In the genomic region with DNA sequence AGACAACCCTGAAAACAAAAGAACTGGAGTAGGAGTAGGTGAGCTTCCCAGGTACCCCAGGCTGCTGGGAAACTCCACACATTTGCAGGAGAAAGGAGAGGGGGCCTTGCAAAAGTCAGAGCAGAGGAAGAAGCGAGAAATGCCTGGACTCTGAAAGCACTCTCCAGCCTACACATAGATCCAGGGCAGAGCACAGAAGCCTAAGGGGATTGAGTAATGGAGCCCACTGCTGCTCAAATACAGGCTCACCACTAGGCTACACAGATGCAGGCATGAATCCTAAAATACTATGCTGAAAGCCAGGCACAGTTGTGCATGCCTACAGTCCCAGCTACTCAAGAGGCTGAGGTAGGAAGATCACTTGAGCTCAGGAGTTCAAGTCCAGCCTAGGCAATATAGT, we compare ENCODE assay signal across 27 cellular contexts. TPM values are rescaled to one million over a fixed set of nuclear protein-coding genes. Genes with fewer than 3 reads are reported as not detected.
DNase-seq lines count a peak whose midpoint lies in the region; ATAC-seq, FAIRE-seq and TF ChIP-seq lines count a peak whose summit lies in the region.
"Had no signal": no experiment of that assay in that cellular context is flagged by ENCODE, and none has a peak within 500 bp of the region (broad histone marks: within the 10 kb centered on the region; RNA-seq: fewer than 3 reads in every experiment).

No MANE protein-coding gene starts in this region.

- TF ChIP-seq POLR2A in HepG2 (IDR thresholded peaks at IDR 0.05; ENCODE audit: insufficient read depth in 1 of 2, low read depth in 2 of 2, low read length in 2 of 2) (no peak), right lobe of liver (IDR thresholded peaks at IDR 0.05) (no peak), H1 (IDR thresholded peaks at IDR 0.05; ENCODE audit: control extremely low read depth in 1 of 2, low read depth in 2 of 2, low read length in 2 of 2) (no peak)

- TF ChIP-seq CTCF in HepG2 (CRISPR knock-in tag; IDR thresholded peaks at IDR 0.05) (no peak), right lobe of liver (IDR thresholded peaks at IDR 0.05) (no peak), H1 (IDR thresholded peaks at IDR 0.05; ENCODE audit: control extremely low read depth in 1 of 3, insufficient read depth in 1 of 3, low read depth in 1 of 3, low read length in 3 of 3) (no peak), lung (IDR thresholded peaks at IDR 0.05; ENCODE audit: control extremely low read depth, extremely low read depth) (no peak), A673 (conservative IDR thresholded peaks at IDR 0.05; ENCODE audit: low read depth, low read length) (no peak), osteoblast (IDR thresholded peaks at IDR 0.05; ENCODE audit: extremely low read depth, low read depth, low read length) (no peak)

- H3K9ac ChIP-seq in HepG2 (ENCODE audit: insufficient read depth, low read depth, low read length) (no peak overlapping the region), H1 (replicated peaks in 1 of 4; ENCODE audit: extremely low read depth in 1 of 4, low read depth in 3 of 4, low read length in 3 of 4) (no peak overlapping the region)
- H3K9ac ChIP-seq: GM23248 had no signal

- no peak overlapping the region for H2BK12ac ChIP-seq in H1 (ENCODE audit: low read depth, low read length)

- no peak overlapping the region for H3K56ac ChIP-seq in H1 (replicated peaks; ENCODE audit: insufficient read length, low read depth, low read length)

- no TSS peak for BruUV-seq in HepG2 (replicated peaks; lab: Mats Ljungman, UMichigan)
- no TSS peak for BruUV-seq in A673 (replicated peaks; lab: Mats Ljungman, UMichigan)

- CTCF ChIA-PET in HepG2 (lab: Yijun Ruan, JAX; ENCODE audit: low intra/inter-chr PET ratio, low total read pairs): no interaction called here
- CTCF ChIA-PET in H1 (lab: Charles Lee; ENCODE audit: partially characterized antibody): interaction anchor here (0.7 to 5.9 kb wide), 5 partner anchors 8 to 122 kb away, joined by 3 to 101 read pairs (median 4); no protein-coding TSS in a partner anchor
- CTCF ChIA-PET in A673 (lab: Charles Lee): no interaction called here

- ATAC-seq in HepG2 (peak; percentile 42; the same call in 1 of the 3 replicates), right lobe of liver (no peak), lung (ENCODE audit: insufficient read depth, low FRiP score) (no peak)
- ATAC-seq: SK-N-SH treated with all-trans-retinoic acid at 6 μM for 48 hours had no signal

- H4K5ac ChIP-seq in H1 (ENCODE audit: insufficient read length, low read depth, low read length): peak overlapping the region; percentile 1

- POLR2A ChIA-PET in HepG2 (lab: Yijun Ruan, JAX) (no interaction called here), H1 (lab: Charles Lee; ENCODE audit: partially characterized antibody) (interaction anchor here (0.8 to 1.5 kb wide), 2 partner anchors 8 to 34 kb away, joined by 3 read pairs; partner anchors contain the start of gene OSBPL1A), A673 (lab: Charles Lee; ENCODE audit: low non-redundant PET) (no interaction called here)

- H4K8ac ChIP-seq in H1 (ENCODE audit: extremely low read depth, insufficient read depth, low read length): no peak overlapping the region

- H2AK5ac ChIP-seq in H1 (ENCODE audit: low read depth, low read length): no peak overlapping the region

- H3K23ac ChIP-seq in H1 (ENCODE audit: insufficient read length): no peak overlapping the region

- H3K27me3 ChIP-seq in HepG2 (ENCODE audit: control insufficient read depth in 1 of 2, insufficient read depth in 2 of 2, low read length in 2 of 2): no peaks in the 10 kb centered on the region
- no peaks in the 10 kb centered on the region for H3K27me3 ChIP-seq in right lobe of liver
- no peaks in the 10 kb centered on the region for H3K27me3 ChIP-seq in H1 (replicated peaks in 1 of 4; ENCODE audit: control insufficient read depth in 3 of 4, extremely low read depth in 1 of 4, insufficient read depth in 3 of 4, low read length in 3 of 4)
- H3K27me3 ChIP-seq in lung (ENCODE audit: control insufficient read depth, insufficient read depth): no peaks in the 10 kb centered on the region
- H3K27me3 ChIP-seq in A673 (replicated peaks; ENCODE audit: insufficient read depth, low read depth, low read length, poor library complexity): no peaks in the 10 kb centered on the region
- no peaks in the 10 kb centered on the region for H3K27me3 ChIP-seq in osteoblast (ENCODE audit: insufficient read depth, low read length)
- H3K27me3 ChIP-seq: SJCRH30 had no signal

- WGBS in HepG2 (ENCODE audit: low lambda C conversion rate): 0% methylated on average over 1 of the region's 1 CpG
- no CpG with 5 or more reads among the region's 1 CpG for WGBS in right lobe of liver (ENCODE audit: insufficient coverage, low coverage, low lambda C conversion rate, missing lambda C conversion rate)
- 80% methylated on average over 1 of the region's 1 CpG; no CpG with 5 or more reads in 1 of the 2 experiments for WGBS in H1 (ENCODE audit: extremely low coverage in 1 of 2, insufficient coverage in 1 of 2, insufficient read length in 1 of 2, insufficient replicate concordance in 2 of 2, low coverage in 1 of 2, low lambda C conversion rate in 2 of 2, missing lambda C conversion rate in 1 of 2), 2 experiments
- 94 to 100% methylated on average over 1 of the region's 1 CpG for WGBS in lung, 2 donors

- H4K20me1 ChIP-seq in HepG2 (ENCODE audit: insufficient read depth, low read length): no peaks in the 10 kb centered on the region
- peaks cover 0 to 3% of the 10 kb centered on the region in 2 experiments for H4K20me1 ChIP-seq in H1 (replicated peaks in 1 of 2; ENCODE audit: control insufficient read depth in 1 of 2, insufficient read depth in 2 of 2, low read length in 2 of 2)
- H4K20me1 ChIP-seq in osteoblast (ENCODE audit: insufficient read depth, low read length): no peaks in the 10 kb centered on the region

- no peak overlapping the region for H2BK5ac ChIP-seq in H1 (ENCODE audit: low read depth, low read length)

- H2AFZ ChIP-seq in HepG2 (ENCODE audit: low read length) (no peak overlapping the region), H1 (ENCODE audit: low read length) (no peak overlapping the region), osteoblast (ENCODE audit: low read length) (no peak overlapping the region)
- H2AFZ ChIP-seq: GM23248 had no signal

- no peak overlapping the region for H2BK20ac ChIP-seq in H1 (ENCODE audit: low read length)

- no peak for DNase-seq in HepG2 (ENCODE audit: low spot score)
- no peak for DNase-seq in right lobe of liver
- peak in 1 of 2 experiments; percentile 41 for DNase-seq in H1 (ENCODE audit: low read depth in 1 of 2, low spot score in 2 of 2)
- DNase-seq in lung (ENCODE audit: low spot score): peak; percentile 13
- DNase-seq in A673 (ENCODE audit: low spot score): no peak
- DNase-seq in NCI-H510A treated with DMSO at 0.1 percent for 48 hours (lab: John Stamatoyannopoulos, UW): no peak
- no peak for DNase-seq in medulla oblongata (ENCODE audit: extremely low spot score)
- DNase-seq in osteoblast (ENCODE audit: insufficient read length, low spot score, missing footprints): no peak
- DNase-seq: 8988T; CD4-positive, CD25-positive, alpha-beta regulatory T cell; DMS153; DND-41; GM23248; HCEC 1CT; Karpas-422; NCI-H1092; NCI-H1417 treated with DMSO at 0.1 percent for 48 hours; NCI-H187; NCI-H2081 treated with DMSO at 0.1 percent for 48 hours; NCI-H2171 treated with DMSO at 0.1 percent for 48 hours; NCI-H345; NCI-H524 treated with DMSO at 0.1 percent for 48 hours; NCI-H774; SJCRH30 had no signal

- no peaks in the 10 kb centered on the region; the same call in 1 of the 2 replicates for H3K79me1 ChIP-seq in H1 (ENCODE audit: low read depth, low read length)

- no peak overlapping the region for H2BK15ac ChIP-seq in H1 (ENCODE audit: low read length)

- H3K4me1 ChIP-seq in HepG2 (ENCODE audit: insufficient read depth, low read length): no peaks in the 10 kb centered on the region
- no peaks in the 10 kb centered on the region for H3K4me1 ChIP-seq in right lobe of liver
- 0 out of 7 replicates have a peak, but pooled peaks cover 0 to 2% (median 0%) of the 10 kb centered on the region in 4 experiments for H3K4me1 ChIP-seq in H1 (replicated peaks in 1 of 4; ENCODE audit: control insufficient read depth in 3 of 4, insufficient read depth in 4 of 4, low read length in 3 of 4)
- H3K4me1 ChIP-seq in lung (ENCODE audit: control insufficient read depth in 2 of 2, insufficient read depth in 2 of 2, low read length in 2 of 2): no peaks in the 10 kb centered on the region
- H3K4me1 ChIP-seq in A673 (ENCODE audit: insufficient read depth, low read length, poor library complexity, severe bottlenecking): no peaks in the 10 kb centered on the region
- H3K4me1 ChIP-seq in osteoblast (ENCODE audit: insufficient read depth, low read length): no peaks in the 10 kb centered on the region
- H3K4me1 ChIP-seq: SJCRH30 had no signal

- H3K9me3 ChIP-seq in HepG2 (ENCODE audit: low read length) (no peaks in the 10 kb centered on the region), right lobe of liver (no peaks in the 10 kb centered on the region), H1 (ENCODE audit: insufficient read depth in 2 of 2, low read depth in 1 of 2, low read length in 1 of 2) (no peaks in the 10 kb centered on the region), lung (ENCODE audit: control insufficient read depth in 2 of 2, insufficient read depth in 1 of 2, low read length in 1 of 2) (no peaks in the 10 kb centered on the region), A673 (ENCODE audit: low read depth, low read length, poor library complexity, severe bottlenecking) (no peaks in the 10 kb centered on the region), osteoblast (ENCODE audit: low read depth, low read length) (no peaks in the 10 kb centered on the region)
- H3K9me3 ChIP-seq: SJCRH30 had no signal

- no peak overlapping the region for H2BK120ac ChIP-seq in H1 (replicated peaks; ENCODE audit: low read depth, low read length)

- intact Hi-C loops in HepG2 (cut with micrococcal nuclease; ENCODE audit: unreplicated experiment): no loop called here
- intact Hi-C loops in right lobe of liver (cut with DNase I): loop anchor here in 1 of 2 donors (5.0 kb wide), 1 partner anchor 123 kb away; no protein-coding TSS in a partner anchor
- intact Hi-C loops in A673 (cut with micrococcal nuclease; ENCODE audit: unreplicated experiment): loop anchor here (5.0 kb wide), 1 partner anchor 363 kb away; no protein-coding TSS in a partner anchor

- H3K14ac ChIP-seq in H1 (ENCODE audit: insufficient read length): no peak overlapping the region

- no peak for TF ChIP-seq EP300 in HepG2 (IDR thresholded peaks at IDR 0.05; ENCODE audit: low read depth in 2 of 2, low read length in 2 of 2)
- TF ChIP-seq EP300 in HepG2 (CRISPR knock-in tag; IDR thresholded peaks at IDR 0.05; ENCODE audit: borderline replicate concordance): no peak
- no peak for TF ChIP-seq EP300 in H1 (IDR thresholded peaks at IDR 0.05; ENCODE audit: borderline replicate concordance in 1 of 2, low read depth in 2 of 2, low read length in 2 of 2)

- H3K4ac ChIP-seq in H1 (replicated peaks; ENCODE audit: insufficient read length, low read depth, low read length): no peak overlapping the region

- no peaks in the 10 kb centered on the region for H3K23me2 ChIP-seq in H1 (ENCODE audit: low read depth, low read length)

- no peak for TF ChIP-seq RAD21 in HepG2 (CRISPR knock-in tag; IDR thresholded peaks at IDR 0.05)
- TF ChIP-seq RAD21 in H1 (IDR thresholded peaks at IDR 0.05 in 1 of 2, conservative IDR thresholded peaks at IDR 0.05 in 1 of 2; ENCODE audit: low read depth in 2 of 2, low read length in 2 of 2): no peak

- H3K4me2 ChIP-seq in HepG2 (ENCODE audit: low read depth, low read length) (no peak overlapping the region), H1 (ENCODE audit: insufficient read depth in 1 of 2, low read depth in 2 of 2, low read length in 2 of 2) (no peak overlapping the region), osteoblast (ENCODE audit: insufficient read depth, low read length) (no peak overlapping the region)

- H3K18ac ChIP-seq in H1 (ENCODE audit: extremely low read depth, low read length): no peak overlapping the region

- FAIRE-seq in HepG2 (lab: Jason Lieb, UNC) (no peak), H1 (lab: Jason Lieb, UNC) (no peak)
- FAIRE-seq: GM19239 had no signal

- no peaks in the 10 kb centered on the region for H3K36me3 ChIP-seq in HepG2 (replicated peaks in 1 of 2; ENCODE audit: control insufficient read depth in 1 of 2, insufficient read depth in 2 of 2, low read length in 2 of 2)
- H3K36me3 ChIP-seq in right lobe of liver: no peaks in the 10 kb centered on the region
- H3K36me3 ChIP-seq in H1 (ENCODE audit: control insufficient read depth in 2 of 4, insufficient read depth in 4 of 4, low read length in 3 of 4): peaks cover 5 to 35% (median 27%) of the 10 kb centered on the region in 4 experiments; a peak in 7 of 8 replicates
- H3K36me3 ChIP-seq in lung (ENCODE audit: control insufficient read depth in 2 of 2, insufficient read depth in 2 of 2, low read length in 2 of 2): peaks cover 0 to 2% of the 10 kb centered on the region in 2 donors
- H3K36me3 ChIP-seq in A673 (ENCODE audit: insufficient read depth, low read length, poor library complexity, severe bottlenecking): peaks cover 3% of the 10 kb centered on the region
- peaks cover 3% of the 10 kb centered on the region for H3K36me3 ChIP-seq in osteoblast (ENCODE audit: insufficient read depth, low read length)
- H3K36me3 ChIP-seq: SJCRH30 had no signal

- no peak overlapping the region for H4K91ac ChIP-seq in H1 (replicated peaks; ENCODE audit: insufficient read length, low read length)

- H3K27ac ChIP-seq in HepG2 (ENCODE audit: extremely low read length, insufficient read depth, low read length): no peak overlapping the region
- no peak overlapping the region for H3K27ac ChIP-seq in right lobe of liver
- no peak overlapping the region for H3K27ac ChIP-seq in H1 (ENCODE audit: low read depth, low read length)
- no peak overlapping the region for H3K27ac ChIP-seq in lung (ENCODE audit: low read depth in 1 of 2, low read length in 1 of 2)
- no peak overlapping the region for H3K27ac ChIP-seq in A673 (ENCODE audit: low read depth, low read length, poor library complexity, severe bottlenecking)
- no peak overlapping the region for H3K27ac ChIP-seq in osteoblast (ENCODE audit: low read depth, low read length)
- H3K27ac ChIP-seq: GM23248, HL-60, SJCRH30 had no signal

- H3K79me2 ChIP-seq in HepG2 (ENCODE audit: insufficient read depth, low read length) (no peaks in the 10 kb centered on the region), H1 (ENCODE audit: control insufficient read depth in 1 of 2, insufficient read depth in 2 of 2, low read length in 2 of 2) (no peaks in the 10 kb centered on the region), osteoblast (ENCODE audit: insufficient read depth, low read length) (no peaks in the 10 kb centered on the region)

- in situ Hi-C loops in HepG2 (cut with HindIII; ENCODE audit: extremely low pct_ligation_motif_present, low pct_unique_long_range_greater_than_20kb): loop anchor here (10.0 to 25.0 kb wide), 2 partner anchors 121 to 373 kb away; no protein-coding TSS in a partner anchor

- H3K4me3 ChIP-seq in HepG2 (replicated peaks in 1 of 3; ENCODE audit: insufficient read depth in 1 of 3, low read depth in 2 of 3, low read length in 3 of 3) (no peak overlapping the region), right lobe of liver (no peak overlapping the region), H1 (ENCODE audit: extremely low read depth in 1 of 4, insufficient read depth in 2 of 4, low read depth in 3 of 4, low read length in 4 of 4) (no peak overlapping the region), lung (no peak overlapping the region), A673 (ENCODE audit: low read depth, low read length, poor library complexity, severe bottlenecking) (no peak overlapping the region), osteoblast (ENCODE audit: insufficient read depth, low read length) (no peak overlapping the region)
- H3K4me3 ChIP-seq: GM23248, SJCRH30 had no signal

RNA-seq across cellular contexts. Expression of gene OSBPL1A, which starts 33.4 kb away (rescaled TPM):
- 0.02 and 0.13 TPM in 2 replicates for total RNA-seq in HepG2 (2016; rRNA removed; fragmentation: Illumina TruSeq; extraction: Trizol)
- total RNA-seq in HepG2 (2016; cell fraction: cytosol; rRNA removed; fragmentation: Illumina TruSeq; extraction: Trizol; ENCODE audit: low read depth): 0.26 TPM in 1 of 2 replicates, not detected in the other
- 0.13 TPM in 1 of 2 replicates, not detected in the other for total RNA-seq in HepG2 (2016; cell fraction: insoluble cytoplasmic fraction; rRNA removed; fragmentation: Illumina TruSeq; extraction: Trizol)
- 0.10 TPM in 1 of 2 replicates, not detected in the other for total RNA-seq in HepG2 (2016; cell fraction: membrane; rRNA removed; fragmentation: Illumina TruSeq; extraction: Trizol)
- total RNA-seq in HepG2 (2016; cell fraction: nucleus; rRNA removed; fragmentation: Illumina TruSeq; extraction: Trizol): not detected in 2 replicates
- not detected in 2 replicates for polyA plus RNA-seq in HepG2 (2011; rRNA removed)
- not detected in 2 replicates for polyA plus RNA-seq in HepG2 (2011; cell fraction: cytosol; rRNA removed)
- 0.29 TPM in 1 of 2 replicates, not detected in the other for polyA plus RNA-seq in HepG2 (2011; cell fraction: nucleus; rRNA removed)
- not detected in 2 replicates for polyA plus RNA-seq in HepG2 (2012)
- not detected in 2 replicates for polyA plus RNA-seq in HepG2 (2016; cell fraction: cytosol; fragmentation: Illumina TruSeq; extraction: Trizol; ENCODE audit: low read depth)
- polyA plus RNA-seq in HepG2 (2016; cell fraction: insoluble cytoplasmic fraction; fragmentation: Illumina TruSeq; extraction: Trizol; ENCODE audit: low read depth): 0.20 TPM in 1 of 2 replicates, not detected in the other
- polyA plus RNA-seq in HepG2 (2016; cell fraction: membrane; fragmentation: Illumina TruSeq; extraction: Trizol; ENCODE audit: low read depth): 0.16 TPM in 1 of 2 replicates, not detected in the other
- polyA plus RNA-seq in HepG2 (2016; cell fraction: nucleus; fragmentation: Illumina TruSeq; extraction: Trizol; ENCODE audit: insufficient read depth, low read depth): not detected in 2 replicates
- polyA minus RNA-seq in HepG2 (2011; rRNA and poly(A)+ RNA removed; ENCODE audit: low replicate concordance): 20.2 TPM in 1 of 2 replicates, not detected in the other
- polyA minus RNA-seq in HepG2 (2011; cell fraction: cytosol; rRNA and poly(A)+ RNA removed): 0.18 and 0.49 TPM in 2 replicates
- polyA minus RNA-seq in HepG2 (2011; cell fraction: nucleus; rRNA and poly(A)+ RNA removed): 0.26 TPM in 1 of 2 replicates, not detected in the other
- 10 to 100 TPM in 4 of 6 experiments, 1 to 10 TPM in 2; 4.1 to 14.6 (median 14.0) TPM for total RNA-seq in right lobe of liver
- 74.9 and 77.1 TPM in 2 replicates for total RNA-seq in H1 (2021; fragmentation: NEBNext Ultra II Directional; extraction: Animal tissue kit (Norgen Biotek cat#: 25700))
- polyA plus RNA-seq in H1 (2011; rRNA removed): 29.9 and 53.2 TPM in 2 replicates
- polyA plus RNA-seq in H1 (2011; cell fraction: cytosol; rRNA removed): 55.1 TPM
- polyA plus RNA-seq in H1 (2011; cell fraction: nucleus; rRNA removed): 45.3 TPM
- polyA plus RNA-seq in H1 (2012, experiment 1 of 2): 66.7 to 94.5 TPM (median 73.0 TPM) in 4 replicates
- 22.1 TPM for polyA plus RNA-seq in H1 (2012, experiment 2 of 2)
- polyA plus RNA-seq in H1 (2013, experiment 1 of 2): 65.7 TPM
- 62.0 TPM for polyA plus RNA-seq in H1 (2013, experiment 2 of 2)
- polyA minus RNA-seq in H1 (2011; rRNA and poly(A)+ RNA removed): 71.0 and 117 TPM in 2 replicates
- polyA minus RNA-seq in H1 (2011; cell fraction: cytosol; rRNA and poly(A)+ RNA removed): 47.5 TPM
- polyA minus RNA-seq in H1 (2011; cell fraction: nucleus; rRNA and poly(A)+ RNA removed): 77.0 TPM
- 10 to 100 TPM; 37.0 to 38.8 TPM for total RNA-seq in lung
- polyA plus RNA-seq in lung: 10 to 100 TPM; 12.6 to 15.0 TPM
- total RNA-seq in A673 (2021): 26.1 and 30.7 TPM in 2 replicates
- 51.8 and 53.3 TPM in 2 replicates for total RNA-seq in osteoblast

Comparison
In these comparisons a context has a peak if more than half of its experiments do, and no peak if none do; other contexts are left out.
1. RNA of gene OSBPL1A, which starts 33.4 kb away (total RNA-seq): 74.9 to 77.1 TPM in H1, 51.8 to 53.3 TPM in osteoblast, 37.0 to 38.8 TPM in lung, 26.1 to 30.7 TPM in A673 and 4.1 to 14.6 TPM in right lobe of liver; 0.02 to 0.26 TPM in HepG2; every median in the first group is over 4 times any median in the second.